In the genomic region with DNA sequence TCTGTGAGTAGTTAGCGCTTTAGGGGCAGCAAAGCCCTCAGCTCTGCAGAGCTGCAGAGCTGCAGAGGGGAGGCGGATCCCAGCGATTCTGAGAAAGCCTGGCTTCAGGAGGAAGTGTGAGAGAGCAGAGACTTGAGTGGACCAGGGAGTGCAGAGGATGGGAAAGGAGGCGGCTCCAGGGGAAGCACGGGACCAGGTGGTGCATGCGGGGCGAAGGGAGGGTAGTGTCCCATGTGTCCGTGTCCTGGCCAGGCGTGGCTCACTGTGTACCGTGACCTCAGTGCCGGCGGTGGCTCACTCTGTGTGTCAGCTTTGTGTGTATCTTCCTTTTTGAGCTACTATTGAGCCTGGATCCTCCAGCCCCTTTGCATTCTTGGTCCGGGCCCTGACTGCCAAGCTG, we compare ENCODE assay signal across 10 cellular contexts.
"Had no signal": no experiment of that assay in that cellular context is flagged by ENCODE, and none has a peak within 500 bp of the region (broad histone marks: within the 10 kb centered on the region; RNA-seq: fewer than 3 reads in every experiment).

No MANE protein-coding gene starts in this region.

- H3K9ac ChIP-seq: neural progenitor cell had no signal

- H3K4me2 ChIP-seq: neural progenitor cell had no signal

- H3K36me3 ChIP-seq: brain microvascular endothelial cell, neural progenitor cell, stomach had no signal

- H3K4me3 ChIP-seq: dorsolateral prefrontal cortex, neural progenitor cell, stomach had no signal

- H3K27ac ChIP-seq: brain microvascular endothelial cell, neural progenitor cell had no signal

- H3K36me3 Mint-ChIP-seq: immature natural killer cell, memory B cell, neural progenitor cell had no signal

- H3K27me3 ChIP-seq: brain microvascular endothelial cell, dorsolateral prefrontal cortex, neural progenitor cell had no signal

- H3K4me1 ChIP-seq: neural progenitor cell had no signal

- H3K4me1 Mint-ChIP-seq: neural progenitor cell had no signal

- DNase-seq: activated CD4-positive, alpha-beta T cell treated with anti-CD3 and anti-CD28 coated beads for 4 hours; activated naive CD4-positive, alpha-beta T cell treated with Interleukin-2 at 50 U/mL for 16 hours; brain microvascular endothelial cell; dorsolateral prefrontal cortex; immature natural killer cell; small intestine; stomach; T-helper 1 cell had no signal

- H3K9me3 Mint-ChIP-seq: immature natural killer cell, memory B cell, neural progenitor cell had no signal

- H3K9me3 ChIP-seq: stomach had no signal

- FAIRE-seq: small intestine had no signal

- H3K27ac Mint-ChIP-seq: memory B cell, neural progenitor cell had no signal

- H3K4me3 Mint-ChIP-seq: immature natural killer cell, memory B cell, neural progenitor cell had no signal
